Comparison of ENCODE assay signal across 2 cellular contexts in genomic region chr11:611001-611996, GRCh38.
A peak's percentile ranks its signal among the peaks of the same experiment; 100 is the strongest.
TF ChIP-seq lines count a peak whose summit lies in the region.

No MANE protein-coding gene starts in this region.

TF ChIP-seq in HCT116, 20 proteins besides CTCF, POLR2A, EP300 and RAD21:
- TF ChIP-seq REST (IDR thresholded peaks at IDR 0.05; ENCODE audit: low read depth) (no peak), POLR2AphosphoS5 (IDR thresholded peaks at IDR 0.05; ENCODE audit: low read depth, low read length) (peak; percentile 17; the same call in 1 of the 2 replicates), SRF (IDR thresholded peaks at IDR 0.05; ENCODE audit: low read depth) (no peak)
TF ChIP-seq in HCT116: peak in this region for 1.

TF ChIP-seq in SK-N-SH treated with all-trans-retinoic acid at 6 μM for 48 hours, 23 proteins besides CTCF, POLR2A, EP300 and RAD21 (continued from another document):
- TF ChIP-seq ZFP3 (CRISPR knock-in tag; IDR thresholded peaks at IDR 0.05), result no peak
- no peak for TF ChIP-seq CREB5 (CRISPR knock-in tag; IDR thresholded peaks at IDR 0.05; ENCODE audit: low read depth)
- TF ChIP-seq ZC3H10 (CRISPR knock-in tag; IDR thresholded peaks at IDR 0.05), result no peak
- TF ChIP-seq ESRRG (CRISPR knock-in tag; IDR thresholded peaks at IDR 0.05), result no peak
- TF ChIP-seq ZNF565 (CRISPR knock-in tag; conservative IDR thresholded peaks at IDR 0.05; ENCODE audit: low read depth), result no peak
- no peak for TF ChIP-seq CSDC2 (CRISPR knock-in tag; IDR thresholded peaks at IDR 0.05)
- TF ChIP-seq PATZ1 (CRISPR knock-in tag; IDR thresholded peaks at IDR 0.05; ENCODE audit: borderline replicate concordance), result no peak
